In the genomic region with DNA sequence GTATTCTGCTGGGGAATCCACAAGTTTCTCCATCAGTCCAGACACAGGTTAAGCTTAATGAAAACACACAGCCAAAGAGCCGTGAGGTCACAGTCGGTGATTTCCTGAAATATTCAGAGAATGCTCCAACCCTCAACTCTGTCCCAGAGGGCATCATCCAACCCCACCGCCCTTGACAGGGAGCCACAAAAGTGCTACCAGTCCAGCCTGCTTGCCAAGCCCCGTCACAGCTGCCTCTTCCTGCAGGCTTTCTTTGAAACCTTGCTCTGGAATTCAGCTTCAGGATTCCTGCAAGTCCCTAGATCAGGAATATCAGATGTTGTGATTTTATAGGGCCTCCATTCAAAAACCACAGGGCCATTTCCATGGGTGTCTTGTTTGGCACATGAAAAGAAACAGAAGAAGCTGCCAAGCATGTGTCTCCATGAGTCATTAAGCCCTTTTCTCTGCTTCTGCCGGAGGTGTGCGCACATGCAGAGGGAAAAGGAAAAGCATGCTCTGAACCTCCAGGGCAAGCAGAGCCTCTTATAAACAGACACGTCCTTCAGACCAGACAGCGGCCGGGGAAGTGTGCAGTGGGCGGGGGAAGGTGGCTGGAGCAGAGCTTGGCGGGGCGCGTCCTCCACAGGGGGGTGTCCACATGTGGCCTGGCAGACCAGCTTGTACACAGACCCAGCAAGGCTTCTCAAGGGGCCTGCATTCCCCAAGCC, we compare ENCODE assay signal across 8 cellular contexts.
DNase-seq lines count a peak whose midpoint lies in the region; ATAC-seq and TF ChIP-seq lines count a peak whose summit lies in the region.

No MANE protein-coding gene starts in this region.

- H4K5ac ChIP-seq in H9 (ENCODE audit: insufficient read length, low read depth, low read length) = no peak overlapping the region

- H3K4me1 ChIP-seq in H9 (ENCODE audit: insufficient read depth, low read length) = no peaks in the 10 kb centered on the region

- no peaks in the 10 kb centered on the region for H3K27me3 ChIP-seq in H9 (ENCODE audit: insufficient read depth, low read length)

- no peak overlapping the region for H4K8ac ChIP-seq in H9 (replicated peaks; ENCODE audit: insufficient read length, low read depth, low read length)

- peaks cover 0 to 5% of the 10 kb centered on the region in 2 experiments; a peak in 2 of 4 replicates for H3K4me1 Mint-ChIP-seq in H9
- H3K4me1 Mint-ChIP-seq in activated naive CD8-positive, alpha-beta T cell (ENCODE audit: low read depth) = peaks cover 45% of the 10 kb centered on the region
- peaks cover 55% of the 10 kb centered on the region for H3K4me1 Mint-ChIP-seq in stimulated activated naive CD8-positive, alpha-beta T cell treated with anti-CD3 and anti-CD28 coated beads, Interleukin-15, amount 100 ng/mL, for 72 hours

- no peaks in the 10 kb centered on the region for H3K79me1 ChIP-seq in H9 (ENCODE audit: insufficient read depth, low read depth, low read length, poor library complexity, severe bottlenecking)

- H3K14ac ChIP-seq in H9 (ENCODE audit: insufficient read depth, low read length) = no peak overlapping the region; the same call in 1 of the 2 replicates

- no peak overlapping the region for H4K91ac ChIP-seq in H9 (ENCODE audit: insufficient read length, low read depth, low read length)

- no peak overlapping the region for H3K4ac ChIP-seq in H9 (ENCODE audit: low read depth, low read length)

- no peak overlapping the region for H3K4me2 ChIP-seq in H9 (ENCODE audit: insufficient read depth, insufficient read length, low read length)

- no peak overlapping the region for H2BK120ac ChIP-seq in H9 (ENCODE audit: low read depth, low read length, poor library complexity, severe bottlenecking)

- H4K20me1 ChIP-seq in H9 (ENCODE audit: control insufficient read depth, insufficient read depth, insufficient read length) = no peaks in the 10 kb centered on the region

- H2BK5ac ChIP-seq in H9 (ENCODE audit: insufficient read length, low read length) = no peak overlapping the region

- H2AK5ac ChIP-seq in H9 (ENCODE audit: insufficient read length, low read length) = no peak overlapping the region

- peaks cover 0 to 2% of the 10 kb centered on the region in 2 experiments; a peak in 3 of 5 replicates for H3K9me3 Mint-ChIP-seq in H9
- peaks cover 5% of the 10 kb centered on the region for H3K9me3 Mint-ChIP-seq in activated naive CD8-positive, alpha-beta T cell (ENCODE audit: low read depth)
- peaks cover 0 to 7% of the 10 kb centered on the region in 2 donors for H3K9me3 Mint-ChIP-seq in stimulated activated naive CD8-positive, alpha-beta T cell treated with anti-CD3 and anti-CD28 coated beads, Interleukin-15, amount 100 ng/mL, for 72 hours

- no peak overlapping the region for H2BK12ac ChIP-seq in H9 (ENCODE audit: insufficient read length, low read depth, low read length)

- H3K27ac ChIP-seq in H9 (ENCODE audit: insufficient read length, low read depth, low read length) (no peak overlapping the region), substantia nigra (ENCODE audit: low read depth, low read length, poor library complexity, severe bottlenecking) (no peak overlapping the region)

- no peak overlapping the region for H3K4me3 Mint-ChIP-seq in H9
- no peak overlapping the region for H3K4me3 Mint-ChIP-seq in activated naive CD8-positive, alpha-beta T cell
- H3K4me3 Mint-ChIP-seq in stimulated activated naive CD8-positive, alpha-beta T cell treated with anti-CD3 and anti-CD28 coated beads, Interleukin-15, amount 100 ng/mL, for 72 hours = no peak overlapping the region

- no CpG with 5 or more reads among the region's 13 CpGs for WGBS in H9 (ENCODE audit: extremely low coverage, insufficient read length, low lambda C conversion rate)

- no peak for TF ChIP-seq CTCF in H9 (conservative IDR thresholded peaks at IDR 0.05)
- no peak for TF ChIP-seq CTCF in GM20000 (IDR thresholded peaks at IDR 0.05; ENCODE audit: extremely low read depth, missing control alignments)

- H3K79me2 ChIP-seq in H9 (ENCODE audit: insufficient read depth, low read length) = no peaks in the 10 kb centered on the region

- H3K36me3 Mint-ChIP-seq in H9 (ENCODE audit: insufficient read depth in 1 of 3, low read depth in 3 of 3) = peaks cover 0 to 3% (median 3%) of the 10 kb centered on the region in 3 experiments; a peak in 3 of 7 replicates
- peaks cover 3% of the 10 kb centered on the region for H3K36me3 Mint-ChIP-seq in activated naive CD8-positive, alpha-beta T cell

- no peaks in the 10 kb centered on the region; the same call in none of the 2 replicates for H3K27me3 Mint-ChIP-seq in H9 (ENCODE audit: low read depth)
- no peaks in the 10 kb centered on the region for H3K27me3 Mint-ChIP-seq in activated naive CD8-positive, alpha-beta T cell
- H3K27me3 Mint-ChIP-seq in stimulated activated naive CD8-positive, alpha-beta T cell treated with anti-CD3 and anti-CD28 coated beads, Interleukin-15, amount 100 ng/mL, for 72 hours = no peaks in the 10 kb centered on the region

- no peak overlapping the region; a peak in 1 of 7 replicates for H3K27ac Mint-ChIP-seq in H9
- peak overlapping the region; percentile 54 for H3K27ac Mint-ChIP-seq in activated naive CD8-positive, alpha-beta T cell
- H3K27ac Mint-ChIP-seq in stimulated activated naive CD8-positive, alpha-beta T cell treated with anti-CD3 and anti-CD28 coated beads, Interleukin-15, amount 100 ng/mL, for 72 hours = peak overlapping the region in 1 of 2 donors; percentile 49

- no peak overlapping the region for H3K23ac ChIP-seq in H9 (ENCODE audit: insufficient read length, low read depth, low read length)

- peaks cover 3% of the 10 kb centered on the region for H3K9me3 ChIP-seq in H9 (ENCODE audit: control insufficient read depth, low read depth, low read length)

- H2BK20ac ChIP-seq in H9 (ENCODE audit: low read depth, low read length, poor library complexity, severe bottlenecking) = no peak overlapping the region

- H3K9ac ChIP-seq in H9 (ENCODE audit: extremely low read depth, insufficient read length, low read length) = no peak overlapping the region

- H3T11ph ChIP-seq in H9 (ENCODE audit: low read length) = no peak overlapping the region

- DNase-seq in ACHN = peak; percentile 95
- peak; percentile 45 for DNase-seq in H9
- peak; percentile 100 for DNase-seq in islet precursor cell
- peak in 1 of 2 donors; percentile 30 for DNase-seq in stimulated activated naive CD8-positive, alpha-beta T cell treated with anti-CD3 and anti-CD28 coated beads, Interleukin-15, amount 100 ng/mL, for 72 hours
- no peak for DNase-seq in substantia nigra (lab: John Stamatoyannopoulos, UW)
- DNase-seq in 8988T = no peak
- no peak for DNase-seq in GM20000 (ENCODE audit: low spot score)

- ATAC-seq in stimulated activated naive CD8-positive, alpha-beta T cell treated with anti-CD3 and anti-CD28 coated beads, Interleukin-15, amount 100 ng/mL, for 72 hours = peak; percentile 29

- no peak overlapping the region for H2BK15ac ChIP-seq in H9 (ENCODE audit: low read depth, low read length)

- no peak overlapping the region for H3K18ac ChIP-seq in H9 (ENCODE audit: insufficient read length, low read depth, low read length)

- H3K56ac ChIP-seq in H9 (ENCODE audit: insufficient read length, low read depth, low read length) = no peak overlapping the region

- in situ Hi-C loops in ACHN (cut with HindIII; ENCODE audit: low pct_ligation_motif_present, low pct_unique_long_range_greater_than_20kb, low sequenced_read_pairs) = no loop called here

- no peak overlapping the region for H2AFZ ChIP-seq in H9 (ENCODE audit: low read length)

- no peaks in the 10 kb centered on the region for H3K23me2 ChIP-seq in H9 (ENCODE audit: insufficient read length, low read depth, low read length, poor library complexity, severe bottlenecking)

Comparison
In these comparisons a context has a peak if more than half of its experiments do, and no peak if none do; other contexts are left out.
1. DNase-seq: peak in ACHN (single experiment), H9 (single experiment) and islet precursor cell (single experiment); none in substantia nigra (0 of 49), 8988T (single experiment) and GM20000 (single experiment).